ENCODE assay signal across 8 cellular contexts in genomic region chr9:128361981-128362646, GRCh38. TPM values are rescaled to one million over a fixed set of nuclear protein-coding genes. Genes with fewer than 3 reads are reported as not detected.
A peak's percentile ranks its signal among the peaks of the same experiment; 100 is the strongest.
DNase-seq lines count a peak whose midpoint lies in the region; ATAC-seq and TF ChIP-seq lines count a peak whose summit lies in the region.

No MANE protein-coding gene starts in this region.

- CTCF ChIA-PET in mammary epithelial cell (lab: Charles Lee; ENCODE audit: low non-redundant PET) = interaction anchor here (0.7 to 1.6 kb wide), 8 partner anchors 9 to 274 kb away, joined by 3 to 19 read pairs (median 4); partner anchors contain the start of gene URM1

- dilution Hi-C loops in mammary epithelial cell (cut with HindIII; ENCODE audit: low sequenced_read_pairs) = loop anchor here (5.0 kb wide), 1 partner anchor 45 kb away; no protein-coding TSS in a partner anchor

- H3K27me3 ChIP-seq in mammary epithelial cell (ENCODE audit: insufficient read depth, low read length) = no peaks in the 10 kb centered on the region
- H3K27me3 ChIP-seq in spleen (replicated peaks in 1 of 7) = no peaks in the 10 kb centered on the region

- DNase-seq in GM04504 (ENCODE audit: low read depth) (peak; percentile 66), NCI-H2107 treated with DMSO at 0.1 percent for 48 hours (lab: John Stamatoyannopoulos, UW; ENCODE audit: unreplicated experiment) (peak; percentile 55), mammary epithelial cell (peak; percentile 72), inferior parietal cortex (ENCODE audit: extremely low spot score) (peak; percentile 95), spleen (peak; percentile 90)

- ATAC-seq in HG02870 (IDR thresholded peaks at IDR 0.05; ENCODE audit: unreplicated experiment) (peak; percentile 60), HG03039 (IDR thresholded peaks at IDR 0.05; ENCODE audit: unreplicated experiment) (no peak)

- in situ Hi-C loops in mammary epithelial cell (cut with MboI; ENCODE audit: low sequenced_read_pairs in 2 of 2) = loop anchor here in 1 of 2 donors (5.0 kb wide), 1 partner anchor 50 kb away; no protein-coding TSS in a partner anchor

- H3K4me2 ChIP-seq in mammary epithelial cell (ENCODE audit: insufficient read depth, low read depth, low read length) = peak overlapping the region; percentile 81

- peak overlapping the region; percentile 68 for H2AFZ ChIP-seq in mammary epithelial cell (ENCODE audit: low read depth, low read length)

- BruUV-seq in mammary epithelial cell (replicated peaks; lab: Mats Ljungman, UMichigan) = no TSS peak

- H3K9ac ChIP-seq in mammary epithelial cell (ENCODE audit: insufficient read depth, low read length) = no peak overlapping the region

- H3K36me3 ChIP-seq in mammary epithelial cell (ENCODE audit: insufficient read depth, low read length) = no peaks in the 10 kb centered on the region
- H3K36me3 ChIP-seq in spleen = peaks cover 0 to 28% (median 1%) of the 10 kb centered on the region in 6 donors

- no peaks in the 10 kb centered on the region for H4K20me1 ChIP-seq in mammary epithelial cell (ENCODE audit: insufficient read depth, low read length)

- TF ChIP-seq POLR2A in spleen (IDR thresholded peaks at IDR 0.05) = no peak

- 16% methylated on average over 9 of the region's 20 CpGs for WGBS in mammary epithelial cell (ENCODE audit: low coverage, missing lambda C conversion rate)
- WGBS in spleen, 5 donors = 7 to 15% (median 11%) methylated on average over 15 to 20 of the region's 20 CpGs

- no peaks in the 10 kb centered on the region for H3K79me2 ChIP-seq in mammary epithelial cell (ENCODE audit: insufficient read depth, low read length)

- peak overlapping the region; percentile 87 for H3K27ac ChIP-seq in VCaP
- no peak overlapping the region for H3K27ac ChIP-seq in mammary epithelial cell (ENCODE audit: insufficient read depth, low read depth, low read length)
- peak overlapping the region in 7 of 8 donors; percentile 16 to 70 (median 65) for H3K27ac ChIP-seq in spleen

- intact Hi-C loops in mammary epithelial cell (cut with micrococcal nuclease) = loop anchor here (1.0 to 5.0 kb wide), 5 partner anchors 50 to 274 kb away; partner anchors contain the start of genes GLE1 and SPTAN1
- intact Hi-C loops in spleen (cut with DNase I; ENCODE audit: low total_unique reads) = loop anchor here (2.0 kb wide), 1 partner anchor 51 kb away; no protein-coding TSS in a partner anchor

- TF ChIP-seq CTCF in VCaP (conservative IDR thresholded peaks at IDR 0.05) = peak; percentile 94
- TF ChIP-seq CTCF in mammary epithelial cell (conservative IDR thresholded peaks at IDR 0.05 in 1 of 2, IDR thresholded peaks at IDR 0.05 in 1 of 2; ENCODE audit: extremely low read depth in 1 of 2, insufficient read depth in 1 of 2, low read depth in 1 of 2, low read length in 2 of 2) = peak; percentile 87 to 91
- TF ChIP-seq CTCF in spleen (IDR thresholded peaks at IDR 0.05 in 8 of 11, conservative IDR thresholded peaks at IDR 0.05 in 3 of 11) = peak; percentile 83 to 97 (median 90)

- H3K9me3 ChIP-seq in mammary epithelial cell (replicated peaks; ENCODE audit: insufficient read depth, low read length) = no peaks in the 10 kb centered on the region
- no peaks in the 10 kb centered on the region for H3K9me3 ChIP-seq in spleen

- H3K4me1 ChIP-seq in mammary epithelial cell (ENCODE audit: insufficient read depth, low read length) (peaks cover 25% of the 10 kb centered on the region), spleen (peaks cover 7 to 33% (median 24%) of the 10 kb centered on the region in 6 donors)

- H3K4me3 ChIP-seq in mammary epithelial cell (replicated peaks in 1 of 3; ENCODE audit: insufficient read depth in 1 of 3, low read depth in 2 of 3, low read length in 3 of 3) (peak overlapping the region in 2 of 3 experiments; percentile 26 to 56), spleen (peak overlapping the region; percentile 21 to 67 (median 46))

RNA-seq across cellular contexts. Expression of gene URM1, which starts 9.1 kb away (rescaled TPM):
- 10 to 100 TPM; 24.5 to 53.7 TPM for total RNA-seq in mammary epithelial cell
- polyA plus RNA-seq in mammary epithelial cell = 37.7 TPM
- polyA minus RNA-seq in mammary epithelial cell = 38.7 TPM
- total RNA-seq in spleen = 10 to 100 TPM; 32.9 to 58.1 (median 43.8) TPM
- 10 to 100 TPM; 28.1 to 47.9 (median 47.9) TPM for polyA plus RNA-seq in spleen

RNA-seq across cellular contexts. Expression of gene SLC27A4, which starts 21.8 kb away (rescaled TPM):
- 10 to 100 TPM; 28.2 to 35.2 TPM for total RNA-seq in mammary epithelial cell
- 30.6 TPM for polyA plus RNA-seq in mammary epithelial cell
- 33.6 TPM for polyA minus RNA-seq in mammary epithelial cell
- 10 to 100 TPM in 6 of 7 donors, 1 to 10 TPM in 1; 9.6 to 14.2 (median 11.8) TPM for total RNA-seq in spleen
- polyA plus RNA-seq in spleen = 10 to 100 TPM in 1 of 3 donors, 1 to 10 TPM in 2; 8.4 to 15.5 (median 8.5) TPM

RNA-seq across cellular contexts. Expression of gene COQ4, which starts 39.5 kb away (rescaled TPM):
- total RNA-seq in mammary epithelial cell (10 to 100 TPM; 32.7 to 33.7 TPM), spleen (10 to 100 TPM; 23.9 to 53.8 (median 37.3) TPM)
- polyA plus RNA-seq in mammary epithelial cell (39.9 TPM), spleen (10 to 100 TPM; 39.2 to 63.7 (median 54.7) TPM)
- 25.3 TPM for polyA minus RNA-seq in mammary epithelial cell

RNA-seq across cellular contexts. Expression of gene TRUB2, which starts 39.9 kb away (rescaled TPM):
- total RNA-seq in mammary epithelial cell (10 to 100 TPM; 14.7 to 28.6 TPM), spleen (10 to 100 TPM in 5 of 7 donors, 1 to 10 TPM in 2; 9.0 to 19.2 (median 16.3) TPM)
- polyA plus RNA-seq in mammary epithelial cell (21.3 TPM), spleen (10 to 100 TPM; 11.8 to 15.3 (median 14.1) TPM)
- 16.2 TPM for polyA minus RNA-seq in mammary epithelial cell

RNA-seq across cellular contexts. Expression of gene CERCAM, which starts 58.5 kb away (rescaled TPM):
- total RNA-seq in mammary epithelial cell (10 to 100 TPM; 65.2 to 69.3 TPM), spleen (10 to 100 TPM in 4 of 7 donors, 1 to 10 TPM in 3; 8.3 to 22.7 (median 10.0) TPM)
- polyA plus RNA-seq in mammary epithelial cell (50.7 TPM), spleen (1 to 10 TPM; 3.8 to 7.4 (median 5.0) TPM)
- 31.4 TPM for polyA minus RNA-seq in mammary epithelial cell
